Comparison of ENCODE assay signal across 8 cellular contexts in the genomic region with DNA sequence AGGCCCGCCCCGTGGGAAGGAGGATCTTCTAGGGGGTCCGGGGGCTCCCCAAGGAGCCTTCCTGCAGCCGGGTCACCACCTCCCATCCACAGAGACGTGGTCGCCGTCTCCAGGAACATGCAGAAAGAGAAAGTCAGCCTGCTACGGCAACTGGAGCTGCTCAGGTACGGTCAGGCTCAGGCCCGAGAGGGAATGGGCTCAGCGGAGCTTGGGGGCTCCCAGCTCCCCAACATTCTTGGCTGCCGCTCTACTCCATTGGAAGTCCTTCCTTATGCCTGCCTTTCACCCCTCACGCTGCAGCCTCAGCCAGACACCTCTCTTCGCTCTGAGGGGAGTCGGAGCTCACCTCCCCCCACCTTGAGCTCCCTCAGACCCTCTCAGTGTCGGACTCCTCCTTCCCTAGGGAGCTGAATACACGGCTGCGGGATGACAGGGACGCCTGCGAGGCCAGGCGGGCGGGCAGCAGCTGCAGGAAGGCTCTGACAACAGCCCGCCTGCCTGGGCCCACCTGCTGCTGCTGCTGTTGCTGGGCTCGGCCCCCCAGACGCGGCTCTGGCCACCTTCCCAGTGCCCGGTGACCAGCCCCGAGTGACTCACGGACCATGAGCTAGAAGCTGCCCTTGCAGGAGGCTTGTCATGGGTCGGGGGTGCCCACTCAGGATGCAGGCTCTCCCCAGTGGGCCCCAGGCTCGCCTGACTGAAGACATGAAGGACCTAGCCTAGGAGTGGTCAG. TPM values are rescaled to one million over a fixed set of nuclear protein-coding genes. Genes with fewer than 3 reads are reported as not detected.
DNase-seq lines count a peak whose midpoint lies in the region; ATAC-seq and TF ChIP-seq lines count a peak whose summit lies in the region.

No MANE protein-coding gene starts in this region.

- H3K36me3 ChIP-seq in HUES6 (ENCODE audit: control insufficient read depth, insufficient read depth, low read length), result no peaks in the 10 kb centered on the region; the same call in 1 of the 2 replicates
- H3K36me3 ChIP-seq in breast epithelium, result no peaks in the 10 kb centered on the region
- peaks cover 2% of the 10 kb centered on the region for H3K36me3 ChIP-seq in neutrophil

- TF ChIP-seq CTCF in breast epithelium (IDR thresholded peaks at IDR 0.05) (no peak), neutrophil (IDR thresholded peaks at IDR 0.05) (no peak)

- H3K27ac ChIP-seq in HUES6 (ENCODE audit: low read depth, low read length) (no peak overlapping the region), breast epithelium (no peak overlapping the region), neutrophil (no peak overlapping the region)

- peaks cover 67% of the 10 kb centered on the region for H3K4me1 ChIP-seq in HUES6 (ENCODE audit: control insufficient read depth, insufficient read depth, low read length)
- H3K4me1 ChIP-seq in breast epithelium, result peaks cover 37 to 45% of the 10 kb centered on the region in 2 donors
- H3K4me1 ChIP-seq in neutrophil (ENCODE audit: control insufficient read depth in 1 of 2, insufficient read depth in 1 of 2, low read depth in 1 of 2, low read length in 1 of 2), result peaks cover 72 to 88% of the 10 kb centered on the region in 2 experiments

- peak overlapping the region; percentile 75 for H3K4me3 ChIP-seq in HUES6 (ENCODE audit: low read depth, low read length)
- H3K4me3 ChIP-seq in breast epithelium, result peak overlapping the region in 2 of 3 donors; percentile 45 to 79
- H3K4me3 ChIP-seq in neutrophil (ENCODE audit: low read depth in 1 of 2, low read length in 1 of 2), result peak overlapping the region; percentile 47 to 80

- DNase-seq in NCI-H1417 (lab: John Stamatoyannopoulos, UW) (peak in 2 of 3 experiments; percentile 47 to 60), NCI-H1417 treated with DMSO at 0.1 percent for 48 hours (lab: John Stamatoyannopoulos, UW) (no peak), breast epithelium (ENCODE audit: low spot score in 2 of 2) (no peak), NCI-H1105 (lab: John Stamatoyannopoulos, UW) (no peak), KG1 (lab: John Stamatoyannopoulos, UW) (no peak)

- H3K9me3 ChIP-seq in HUES6 (ENCODE audit: control insufficient read depth, insufficient read depth, low read depth, low read length) (no peaks in the 10 kb centered on the region), breast epithelium (no peaks in the 10 kb centered on the region), neutrophil (no peaks in the 10 kb centered on the region)

- H3K27me3 ChIP-seq in HUES6 (ENCODE audit: control insufficient read depth, insufficient read depth, low read length) (peaks cover 63% of the 10 kb centered on the region), breast epithelium (no peaks in the 10 kb centered on the region), neutrophil (peaks cover 65% of the 10 kb centered on the region)

- no peak for TF ChIP-seq POLR2A in breast epithelium (IDR thresholded peaks at IDR 0.05)

- intact Hi-C loops in breast epithelium (cut with DNase I; ENCODE audit: low total_unique reads), result no loop called here

- no peak overlapping the region for H3K9ac ChIP-seq in HUES6 (ENCODE audit: low read length)

- no peak for ATAC-seq in HG03439 (IDR thresholded peaks at IDR 0.05; ENCODE audit: unreplicated experiment)

RNA-seq across cellular contexts. Expression of a gene that starts 1.5 kb away (rescaled TPM):
- total RNA-seq in breast epithelium, result 100 to 1,000 TPM; 209 to 847 (median 343) TPM

RNA-seq across cellular contexts. Expression of a gene that starts 3.6 kb away (rescaled TPM):
- 100 to 1,000 TPM in 1 of 3 donors, 10 to 100 TPM in 2; 14.7 to 152 (median 86.2) TPM for total RNA-seq in breast epithelium

RNA-seq across cellular contexts. Expression of a gene that starts 11.0 kb away (rescaled TPM):
- total RNA-seq in breast epithelium, result 100 to 1,000 TPM in 1 of 3 donors, 10 to 100 TPM in 2; 51.8 to 126 (median 96.7) TPM

RNA-seq across cellular contexts. Expression of a gene that starts 11.4 kb away (rescaled TPM):
- total RNA-seq in breast epithelium, result 100 to 1,000 TPM in 2 of 3 donors, 10 to 100 TPM in 1; 72.4 to 217 (median 107) TPM

RNA-seq across cellular contexts. Expression of a gene that starts 12.6 kb away (rescaled TPM):
- total RNA-seq in breast epithelium, result 100 to 1,000 TPM; 103 to 266 (median 109) TPM

Comparison
In these comparisons a context has a peak if more than half of its experiments do, and no peak if none do; other contexts are left out.
1. DNase-seq: peak in NCI-H1417 (2 of 3); none in NCI-H1417 treated with DMSO at 0.1 percent for 48 hours (single experiment), breast epithelium (0 of 2), NCI-H1105 (single experiment) and KG1 (single experiment).
2. Peak in every context shown above with its lines, with median percentiles within 50 percentile points of each other: H3K4me3 ChIP-seq.